ENCODE assay signal across 19 cellular contexts in genomic region chr4:125749354-125749753, GRCh38.
DNase-seq lines count a peak whose midpoint lies in the region; ATAC-seq and TF ChIP-seq lines count a peak whose summit lies in the region.
"Had no signal": no experiment of that assay in that cellular context is flagged by ENCODE, and none has a peak within 500 bp of the region (broad histone marks: within the 10 kb centered on the region; RNA-seq: fewer than 3 reads in every experiment).

No MANE protein-coding gene starts in this region.

- BruUV-seq in Panc1 (replicated peaks; lab: Mats Ljungman, UMichigan): no TSS peak

- H3K27ac Mint-ChIP-seq in activated CD8-positive, alpha-beta T cell treated with anti-CD3 and anti-CD28 coated beads for 36 hours: no peak overlapping the region
- H3K27ac Mint-ChIP-seq in activated CD8-positive, alpha-beta T cell treated with anti-CD3 and anti-CD28 coated beads, Interleukin-2, amount 10 ng/mL, durations not matched to agents 7 days and 5 days: no peak overlapping the region
- H3K27ac Mint-ChIP-seq in CD14-positive monocyte: no peak overlapping the region
- no peak overlapping the region for H3K27ac Mint-ChIP-seq in type B pancreatic cell
- H3K27ac Mint-ChIP-seq in activated naive CD4-positive, alpha-beta T cell treated with anti-CD3 and anti-CD28 coated beads, Interleukin-2, amount 10 ng/mL, durations not matched to agents 7 days and 5 days: no peak overlapping the region
- H3K27ac Mint-ChIP-seq: CD4-positive, CD25-positive, alpha-beta regulatory T cell; CD8-positive, alpha-beta memory T cell had no signal

- H3K4me1 Mint-ChIP-seq in activated CD8-positive, alpha-beta T cell treated with anti-CD3 and anti-CD28 coated beads for 36 hours (ENCODE audit: low read depth): no peaks in the 10 kb centered on the region
- no peaks in the 10 kb centered on the region for H3K4me1 Mint-ChIP-seq in activated CD8-positive, alpha-beta T cell treated with anti-CD3 and anti-CD28 coated beads, Interleukin-2, amount 10 ng/mL, durations not matched to agents 7 days and 5 days (ENCODE audit: low read depth)
- H3K4me1 Mint-ChIP-seq in CD14-positive monocyte: no peaks in the 10 kb centered on the region
- H3K4me1 Mint-ChIP-seq in type B pancreatic cell (ENCODE audit: unreplicated experiment): no peaks in the 10 kb centered on the region
- H3K4me1 Mint-ChIP-seq in activated naive CD4-positive, alpha-beta T cell treated with anti-CD3 and anti-CD28 coated beads, Interleukin-2, amount 10 ng/mL, durations not matched to agents 7 days and 5 days: no peaks in the 10 kb centered on the region
- H3K4me1 Mint-ChIP-seq: CD4-positive, CD25-positive, alpha-beta regulatory T cell; CD8-positive, alpha-beta memory T cell had no signal

- no peaks in the 10 kb centered on the region for H3K36me3 ChIP-seq in Panc1 (ENCODE audit: control insufficient read depth, insufficient read depth, low read length)

- peak overlapping the region; percentile 39; the same call in 1 of the 2 replicates for H3K27ac ChIP-seq in Panc1 (ENCODE audit: low read length)
- H3K27ac ChIP-seq: A549 had no signal

- intact Hi-C loops in activated CD8-positive, alpha-beta T cell treated with anti-CD3 and anti-CD28 coated beads for 36 hours (cut with micrococcal nuclease): no loop called here
- intact Hi-C loops in CD14-positive monocyte (cut with micrococcal nuclease) (no loop called here), Panc1 (cut with micrococcal nuclease; ENCODE audit: unreplicated experiment) (no loop called here)

- peaks cover 9% of the 10 kb centered on the region for H3K9me3 Mint-ChIP-seq in activated CD8-positive, alpha-beta T cell treated with anti-CD3 and anti-CD28 coated beads for 36 hours
- peaks cover 10% of the 10 kb centered on the region for H3K9me3 Mint-ChIP-seq in activated CD8-positive, alpha-beta T cell treated with anti-CD3 and anti-CD28 coated beads, Interleukin-2, amount 10 ng/mL, durations not matched to agents 7 days and 5 days (ENCODE audit: insufficient read depth)
- peaks cover 4 to 15% (median 12%) of the 10 kb centered on the region in 7 donors for H3K9me3 Mint-ChIP-seq in CD14-positive monocyte
- H3K9me3 Mint-ChIP-seq in type B pancreatic cell: no peaks in the 10 kb centered on the region
- H3K9me3 Mint-ChIP-seq in activated naive CD4-positive, alpha-beta T cell treated with anti-CD3 and anti-CD28 coated beads, Interleukin-2, amount 10 ng/mL, durations not matched to agents 7 days and 5 days: peaks cover 6% of the 10 kb centered on the region

- CTCF ChIA-PET in activated CD8-positive, alpha-beta T cell treated with anti-CD3 and anti-CD28 coated beads for 36 hours (lab: Charles Lee): no interaction called here
- CTCF ChIA-PET in activated CD8-positive, alpha-beta T cell treated with anti-CD3 and anti-CD28 coated beads, Interleukin-2, amount 10 ng/mL, durations not matched to agents 7 days and 5 days (lab: Charles Lee): no interaction called here
- CTCF ChIA-PET in Panc1 (lab: Charles Lee): no interaction called here
- CTCF ChIA-PET in activated naive CD4-positive, alpha-beta T cell treated with anti-CD3 and anti-CD28 coated beads, Interleukin-2, amount 10 ng/mL, durations not matched to agents 7 days and 5 days (lab: Charles Lee): no interaction called here

- peak; percentile 40 for TF ChIP-seq CTCF in activated CD8-positive, alpha-beta T cell treated with anti-CD3 and anti-CD28 coated beads for 36 hours (IDR thresholded peaks at IDR 0.05)
- TF ChIP-seq CTCF in CD14-positive monocyte (IDR thresholded peaks at IDR 0.05) (peak; percentile 16), Panc1 (IDR thresholded peaks at IDR 0.05) (no peak), type B pancreatic cell (conservative IDR thresholded peaks at IDR 0.05) (no peak)

- H3K4me1 ChIP-seq in Panc1 (ENCODE audit: control insufficient read depth, insufficient read depth, low read length): no peaks in the 10 kb centered on the region; the same call in 1 of the 2 replicates
- H3K4me1 ChIP-seq: A549 had no signal

- DNase-seq in activated CD8-positive, alpha-beta T cell treated with anti-CD3 and anti-CD28 coated beads for 36 hours: no peak
- DNase-seq in activated CD8-positive, alpha-beta T cell treated with anti-CD3 and anti-CD28 coated beads, Interleukin-2, amount 10 ng/mL, durations not matched to agents 7 days and 5 days: no peak
- DNase-seq in CD14-positive monocyte (ENCODE audit: low spot score): no peak
- DNase-seq in Panc1 (ENCODE audit: low read depth, low spot score): no peak
- DNase-seq in type B pancreatic cell (ENCODE audit: extremely low spot score, unreplicated experiment): no peak
- no peak for DNase-seq in activated naive CD4-positive, alpha-beta T cell treated with anti-CD3 and anti-CD28 coated beads, Interleukin-2, amount 10 ng/mL, durations not matched to agents 7 days and 5 days
- DNase-seq: 8988T; ACHN; AML-193; C1 segment of cervical spinal cord; CD4-positive, CD25-positive, alpha-beta regulatory T cell; CD8-positive, alpha-beta memory T cell; DMS 273 treated with DMSO at 0.1 percent for 48 hours; DMS79; GM23248; H7; HCEC 1CT had no signal

- POLR2A ChIA-PET in activated CD8-positive, alpha-beta T cell treated with anti-CD3 and anti-CD28 coated beads for 36 hours (lab: Charles Lee): no interaction called here
- POLR2A ChIA-PET in activated CD8-positive, alpha-beta T cell treated with anti-CD3 and anti-CD28 coated beads, Interleukin-2, amount 10 ng/mL, durations not matched to agents 7 days and 5 days (lab: Charles Lee): no interaction called here
- POLR2A ChIA-PET in Panc1 (lab: Charles Lee): no interaction called here

- no peaks in the 10 kb centered on the region for H3K27me3 ChIP-seq in Panc1 (ENCODE audit: control insufficient read depth, insufficient read depth, low read length)

- H3K4me3 Mint-ChIP-seq in activated CD8-positive, alpha-beta T cell treated with anti-CD3 and anti-CD28 coated beads for 36 hours: no peak overlapping the region
- H3K4me3 Mint-ChIP-seq in activated CD8-positive, alpha-beta T cell treated with anti-CD3 and anti-CD28 coated beads, Interleukin-2, amount 10 ng/mL, durations not matched to agents 7 days and 5 days: no peak overlapping the region
- H3K4me3 Mint-ChIP-seq in CD14-positive monocyte: no peak overlapping the region
- H3K4me3 Mint-ChIP-seq in type B pancreatic cell: no peak overlapping the region
- H3K4me3 Mint-ChIP-seq in activated naive CD4-positive, alpha-beta T cell treated with anti-CD3 and anti-CD28 coated beads, Interleukin-2, amount 10 ng/mL, durations not matched to agents 7 days and 5 days: no peak overlapping the region
- H3K4me3 Mint-ChIP-seq: CD4-positive, CD25-positive, alpha-beta regulatory T cell; CD8-positive, alpha-beta memory T cell had no signal

- H3K27me3 Mint-ChIP-seq in activated CD8-positive, alpha-beta T cell treated with anti-CD3 and anti-CD28 coated beads for 36 hours: no peaks in the 10 kb centered on the region
- no peaks in the 10 kb centered on the region for H3K27me3 Mint-ChIP-seq in activated CD8-positive, alpha-beta T cell treated with anti-CD3 and anti-CD28 coated beads, Interleukin-2, amount 10 ng/mL, durations not matched to agents 7 days and 5 days (ENCODE audit: low read depth)
- peaks cover 0 to 1% (median 0%) of the 10 kb centered on the region in 3 donors for H3K27me3 Mint-ChIP-seq in CD14-positive monocyte (ENCODE audit: low read depth in 3 of 3)
- H3K27me3 Mint-ChIP-seq in type B pancreatic cell: peaks cover 2% of the 10 kb centered on the region
- H3K27me3 Mint-ChIP-seq in activated naive CD4-positive, alpha-beta T cell treated with anti-CD3 and anti-CD28 coated beads, Interleukin-2, amount 10 ng/mL, durations not matched to agents 7 days and 5 days: no peaks in the 10 kb centered on the region
- H3K27me3 Mint-ChIP-seq: CD4-positive, CD25-positive, alpha-beta regulatory T cell; CD8-positive, alpha-beta memory T cell had no signal

- H3K9me3 ChIP-seq in Panc1 (ENCODE audit: control insufficient read depth, insufficient read depth, low read depth, low read length): no peaks in the 10 kb centered on the region; the same call in 1 of the 2 replicates
- H3K9me3 ChIP-seq: A549 had no signal

- in situ Hi-C loops in Panc1 (cut with HindIII; ENCODE audit: low pct_unique_long_range_greater_than_20kb, low sequenced_read_pairs): no loop called here

- no peaks in the 10 kb centered on the region for H3K36me3 Mint-ChIP-seq in activated CD8-positive, alpha-beta T cell treated with anti-CD3 and anti-CD28 coated beads for 36 hours (ENCODE audit: low read depth)
- H3K36me3 Mint-ChIP-seq in activated CD8-positive, alpha-beta T cell treated with anti-CD3 and anti-CD28 coated beads, Interleukin-2, amount 10 ng/mL, durations not matched to agents 7 days and 5 days (ENCODE audit: low read depth): no peaks in the 10 kb centered on the region
- no peaks in the 10 kb centered on the region for H3K36me3 Mint-ChIP-seq in CD14-positive monocyte
- no peaks in the 10 kb centered on the region for H3K36me3 Mint-ChIP-seq in type B pancreatic cell
- no peaks in the 10 kb centered on the region for H3K36me3 Mint-ChIP-seq in activated naive CD4-positive, alpha-beta T cell treated with anti-CD3 and anti-CD28 coated beads, Interleukin-2, amount 10 ng/mL, durations not matched to agents 7 days and 5 days
- H3K36me3 Mint-ChIP-seq: CD4-positive, CD25-positive, alpha-beta regulatory T cell; CD8-positive, alpha-beta memory T cell had no signal

- ATAC-seq in activated CD8-positive, alpha-beta T cell treated with anti-CD3 and anti-CD28 coated beads for 36 hours: no peak
- ATAC-seq in activated CD8-positive, alpha-beta T cell treated with anti-CD3 and anti-CD28 coated beads, Interleukin-2, amount 10 ng/mL, durations not matched to agents 7 days and 5 days: no peak
- ATAC-seq in Panc1 (no peak), GM21786 (IDR thresholded peaks at IDR 0.05; ENCODE audit: unreplicated experiment) (no peak)
- ATAC-seq: A549 had no signal

- no peak overlapping the region for H3K4me3 ChIP-seq in Panc1 (ENCODE audit: low read depth in 2 of 2, low read length in 2 of 2)
- H3K4me3 ChIP-seq: A549, GM23248 had no signal

Comparison
In these comparisons a context has a peak if more than half of its experiments do, and no peak if none do; other contexts are left out.
1. CTCF ChIP-seq: peak in activated CD8-positive, alpha-beta T cell treated with anti-CD3 and anti-CD28 coated beads for 36 hours (single experiment) and CD14-positive monocyte (single experiment); none in Panc1 (single experiment) and type B pancreatic cell (single experiment).